8 cellular contexts compared by ENCODE assay signal in genomic region chr2:173884403-173884802, GRCh38.
A peak's percentile ranks its signal among the peaks of the same experiment; 100 is the strongest.
DNase-seq lines count a peak whose midpoint lies in the region; ATAC-seq and TF ChIP-seq lines count a peak whose summit lies in the region.

No MANE protein-coding gene starts in this region.

- no peaks in the 10 kb centered on the region for H3K4me1 ChIP-seq in KMS-11 (ENCODE audit: low read depth, poor library complexity, severe bottlenecking)

- no peaks in the 10 kb centered on the region for H3K36me3 ChIP-seq in KMS-11 (ENCODE audit: insufficient read depth)

- H3K27ac ChIP-seq in KMS-11, result no peak overlapping the region

- H2AFZ ChIP-seq in KMS-11 (ENCODE audit: low read depth), result no peak overlapping the region

- H3K4me3 ChIP-seq in KMS-11 (IDR thresholded peaks at IDR 0.05; ENCODE audit: insufficient read depth, low read depth, low read length), result no peak overlapping the region

- no peaks in the 10 kb centered on the region for H3K27me3 ChIP-seq in KMS-11 (ENCODE audit: insufficient read depth, low read depth)

- no peak overlapping the region for H3K9ac ChIP-seq in KMS-11

- 0 out of 2 replicates have a peak, but pooled peaks have one; percentile 42 for TF ChIP-seq CTCF in KMS-11 (conservative IDR thresholded peaks at IDR 0.05; ENCODE audit: low read depth, low read length)

- no peaks in the 10 kb centered on the region for H3K79me2 ChIP-seq in KMS-11 (ENCODE audit: insufficient read depth, low read depth)

- no peak overlapping the region for H3K4me2 ChIP-seq in KMS-11

- intact Hi-C loops in left cardiac atrium (cut with DNase I), result loop anchor here (10.0 kb wide), 2 partner anchors 150 to 460 kb away; no protein-coding TSS in a partner anchor

- DNase-seq in NCI-H1092 treated with DMSO at 0.1 percent for 48 hours (lab: John Stamatoyannopoulos, UW) (peak; percentile 4), NCI-H1092 (lab: John Stamatoyannopoulos, UW) (no peak), left cardiac atrium (peak; percentile 65)
- DNase-seq in activated gamma-delta T cell treated with anti-CD3 and anti-CD28 coated beads, Interleukin-2, amount 50 U/mL, for 16 hours (ENCODE audit: low read depth), result peak; percentile 3
- peak; percentile 9 to 12 for DNase-seq in stimulated activated CD4-positive, alpha-beta T cell treated with anti-CD3 and anti-CD28 coated beads, Interleukin-1b, Interleukin-23, amount 100 ng/mL, for 4 hours (ENCODE audit: low read depth in 2 of 2)

- H4K20me1 ChIP-seq in KMS-11 (ENCODE audit: insufficient read depth), result no peaks in the 10 kb centered on the region

- ATAC-seq in left cardiac atrium, result peak; percentile 66 to 79
- no peak for ATAC-seq in HG02642 (IDR thresholded peaks at IDR 0.05; ENCODE audit: poor library complexity, unreplicated experiment)
- ATAC-seq in GM18517 (IDR thresholded peaks at IDR 0.05; ENCODE audit: unreplicated experiment), result no peak

Comparison
In these comparisons a context has a peak if more than half of its experiments do, and no peak if none do; other contexts are left out.
1. ATAC-seq: peak in left cardiac atrium (2 of 2); none in HG02642 (single experiment) and GM18517 (single experiment).